Comparison of ENCODE assay signal across 1 cellular context in the genomic region with DNA sequence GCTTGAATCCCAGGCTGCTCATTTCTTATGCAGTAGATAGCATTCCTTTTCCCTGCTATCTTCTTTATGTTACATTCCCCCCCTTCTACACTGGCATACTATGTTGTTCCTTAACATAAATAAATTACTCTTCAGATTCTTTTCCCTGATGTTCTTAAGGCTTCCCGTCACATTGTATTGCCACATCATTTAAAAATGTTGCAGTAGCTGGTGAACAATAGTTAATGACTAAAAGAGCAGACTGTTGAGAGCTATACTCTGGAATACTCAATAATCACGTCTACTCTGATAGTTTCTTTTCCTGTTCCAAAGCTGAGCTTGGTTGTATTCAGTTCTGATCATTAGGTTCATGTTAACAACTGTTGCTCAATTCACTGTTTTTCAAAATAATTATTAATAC.
TF ChIP-seq lines count a peak whose summit lies in the region.

No MANE protein-coding gene starts in this region.

TF ChIP-seq in GM23338, 12 proteins besides CTCF, POLR2A, EP300 and RAD21 (continued from another document):
- TF ChIP-seq CREB1 (CRISPR knock-in tag; IDR thresholded peaks at IDR 0.05; ENCODE audit: low read depth), result no peak
- TF ChIP-seq, protein P1, sequence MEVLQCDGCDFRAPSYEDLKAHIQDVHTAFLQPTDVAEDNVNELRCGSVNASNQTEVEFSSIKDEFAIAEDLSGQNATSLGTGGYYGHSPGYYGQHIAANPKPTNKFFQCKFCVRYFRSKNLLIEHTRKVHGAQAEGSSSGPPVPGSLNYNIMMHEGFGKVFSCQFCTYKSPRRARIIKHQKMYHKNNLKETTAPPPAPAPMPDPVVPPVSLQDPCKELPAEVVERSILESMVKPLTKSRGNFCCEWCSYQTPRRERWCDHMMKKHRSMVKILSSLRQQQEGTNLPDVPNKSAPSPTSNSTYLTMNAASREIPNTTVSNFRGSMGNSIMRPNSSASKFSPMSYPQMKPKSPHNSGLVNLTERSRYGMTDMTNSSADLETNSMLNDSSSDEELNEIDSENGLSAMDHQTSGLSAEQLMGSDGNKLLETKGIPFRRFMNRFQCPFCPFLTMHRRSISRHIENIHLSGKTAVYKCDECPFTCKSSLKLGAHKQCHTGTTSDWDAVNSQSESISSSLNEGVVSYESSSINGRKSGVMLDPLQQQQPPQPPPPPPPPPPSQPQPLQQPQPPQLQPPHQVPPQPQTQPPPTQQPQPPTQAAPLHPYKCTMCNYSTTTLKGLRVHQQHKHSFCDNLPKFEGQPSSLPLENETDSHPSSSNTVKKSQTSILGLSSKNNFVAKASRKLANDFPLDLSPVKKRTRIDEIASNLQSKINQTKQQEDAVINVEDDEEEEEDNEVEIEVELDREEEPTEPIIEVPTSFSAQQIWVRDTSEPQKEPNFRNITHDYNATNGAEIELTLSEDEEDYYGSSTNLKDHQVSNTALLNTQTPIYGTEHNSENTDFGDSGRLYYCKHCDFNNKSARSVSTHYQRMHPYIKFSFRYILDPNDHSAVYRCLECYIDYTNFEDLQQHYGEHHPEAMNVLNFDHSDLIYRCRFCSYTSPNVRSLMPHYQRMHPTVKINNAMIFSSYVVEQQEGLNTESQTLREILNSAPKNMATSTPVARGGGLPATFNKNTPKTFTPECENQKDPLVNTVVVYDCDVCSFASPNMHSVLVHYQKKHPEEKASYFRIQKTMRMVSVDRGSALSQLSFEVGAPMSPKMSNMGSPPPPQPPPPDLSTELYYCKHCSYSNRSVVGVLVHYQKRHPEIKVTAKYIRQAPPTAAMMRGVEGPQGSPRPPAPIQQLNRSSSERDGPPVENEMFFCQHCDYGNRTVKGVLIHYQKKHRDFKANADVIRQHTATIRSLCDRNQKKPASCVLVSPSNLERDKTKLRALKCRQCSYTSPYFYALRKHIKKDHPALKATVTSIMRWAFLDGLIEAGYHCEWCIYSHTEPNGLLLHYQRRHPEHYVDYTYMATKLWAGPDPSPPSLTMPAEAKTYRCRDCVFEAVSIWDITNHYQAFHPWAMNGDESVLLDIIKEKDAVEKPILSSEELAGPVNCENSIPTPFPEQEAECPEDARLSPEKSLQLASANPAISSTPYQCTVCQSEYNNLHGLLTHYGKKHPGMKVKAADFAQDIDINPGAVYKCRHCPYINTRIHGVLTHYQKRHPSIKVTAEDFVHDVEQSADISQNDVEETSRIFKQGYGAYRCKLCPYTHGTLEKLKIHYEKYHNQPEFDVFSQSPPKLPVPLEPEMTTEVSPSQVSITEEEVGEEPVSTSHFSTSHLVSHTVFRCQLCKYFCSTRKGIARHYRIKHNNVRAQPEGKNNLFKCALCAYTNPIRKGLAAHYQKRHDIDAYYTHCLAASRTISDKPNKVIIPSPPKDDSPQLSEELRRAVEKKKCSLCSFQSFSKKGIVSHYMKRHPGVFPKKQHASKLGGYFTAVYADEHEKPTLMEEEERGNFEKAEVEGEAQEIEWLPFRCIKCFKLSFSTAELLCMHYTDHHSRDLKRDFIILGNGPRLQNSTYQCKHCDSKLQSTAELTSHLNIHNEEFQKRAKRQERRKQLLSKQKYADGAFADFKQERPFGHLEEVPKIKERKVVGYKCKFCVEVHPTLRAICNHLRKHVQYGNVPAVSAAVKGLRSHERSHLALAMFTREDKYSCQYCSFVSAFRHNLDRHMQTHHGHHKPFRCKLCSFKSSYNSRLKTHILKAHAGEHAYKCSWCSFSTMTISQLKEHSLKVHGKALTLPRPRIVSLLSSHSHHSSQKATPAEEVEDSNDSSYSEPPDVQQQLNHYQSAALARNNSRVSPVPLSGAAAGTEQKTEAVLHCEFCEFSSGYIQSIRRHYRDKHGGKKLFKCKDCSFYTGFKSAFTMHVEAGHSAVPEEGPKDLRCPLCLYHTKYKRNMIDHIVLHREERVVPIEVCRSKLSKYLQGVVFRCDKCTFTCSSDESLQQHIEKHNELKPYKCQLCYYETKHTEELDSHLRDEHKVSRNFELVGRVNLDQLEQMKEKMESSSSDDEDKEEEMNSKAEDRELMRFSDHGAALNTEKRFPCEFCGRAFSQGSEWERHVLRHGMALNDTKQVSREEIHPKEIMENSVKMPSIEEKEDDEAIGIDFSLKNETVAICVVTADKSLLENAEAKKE (CRISPR knock-in tag; IDR thresholded peaks at IDR 0.05), result no peak
- no peak for TF ChIP-seq JUNB (IDR thresholded peaks at IDR 0.05; ENCODE audit: unreplicated experiment)
- TF ChIP-seq POLR2AphosphoS5 (IDR thresholded peaks at IDR 0.05; ENCODE audit: low read depth), result no peak
- no peak for TF ChIP-seq EZH2phosphoT487 (IDR thresholded peaks at IDR 0.05; ENCODE audit: unreplicated experiment)
- TF ChIP-seq, protein P2, sequence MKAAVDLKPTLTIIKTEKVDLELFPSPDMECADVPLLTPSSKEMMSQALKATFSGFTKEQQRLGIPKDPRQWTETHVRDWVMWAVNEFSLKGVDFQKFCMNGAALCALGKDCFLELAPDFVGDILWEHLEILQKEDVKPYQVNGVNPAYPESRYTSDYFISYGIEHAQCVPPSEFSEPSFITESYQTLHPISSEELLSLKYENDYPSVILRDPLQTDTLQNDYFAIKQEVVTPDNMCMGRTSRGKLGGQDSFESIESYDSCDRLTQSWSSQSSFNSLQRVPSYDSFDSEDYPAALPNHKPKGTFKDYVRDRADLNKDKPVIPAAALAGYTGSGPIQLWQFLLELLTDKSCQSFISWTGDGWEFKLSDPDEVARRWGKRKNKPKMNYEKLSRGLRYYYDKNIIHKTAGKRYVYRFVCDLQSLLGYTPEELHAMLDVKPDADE (IDR thresholded peaks at IDR 0.05), result no peak
